In genomic region chr12:95204141-95204866, GRCh38 we compare ENCODE assay signal across 1 cellular context.
TF ChIP-seq lines count a peak whose summit lies in the region.

No MANE protein-coding gene starts in this region.

TF ChIP-seq in K562, 482 proteins besides CTCF, POLR2A, EP300 and RAD21 (continued from another document and continues in another):
- no peak for TF ChIP-seq MBD1 (CRISPR knock-in tag; IDR thresholded peaks at IDR 0.05)
- peak; percentile 83 for TF ChIP-seq FOSL1 (tag; conservative IDR thresholded peaks at IDR 0.05)
- TF ChIP-seq ZNF592 (IDR thresholded peaks at IDR 0.05) = peak; percentile 85
- no peak for TF ChIP-seq FUS (optimal IDR thresholded peaks at IDR 0.05; ENCODE audit: low read depth, low read length)
- TF ChIP-seq FOXJ3 (CRISPR knock-in tag; IDR thresholded peaks at IDR 0.05) = no peak
- TF ChIP-seq FOXO4 (CRISPR knock-in tag; IDR thresholded peaks at IDR 0.05) = no peak
- TF ChIP-seq CBX3 (IDR thresholded peaks at IDR 0.05; ENCODE audit: borderline replicate concordance in 1 of 2, low read length in 2 of 2) = peak in 1 of 2 experiments; percentile 70; a peak in 1 of 3 replicates
- no peak for TF ChIP-seq PHF20 (IDR thresholded peaks at IDR 0.05; ENCODE audit: partially characterized antibody)
- TF ChIP-seq ZFP36 (IDR thresholded peaks at IDR 0.05; ENCODE audit: low read depth, low read length, partially characterized antibody) = peak; percentile 11
- no peak for TF ChIP-seq ZBTB26 (CRISPR knock-in tag; IDR thresholded peaks at IDR 0.05)
- no peak for TF ChIP-seq DDX20 (tag; IDR thresholded peaks at IDR 0.05; ENCODE audit: low read depth)
- TF ChIP-seq, protein P1, sequence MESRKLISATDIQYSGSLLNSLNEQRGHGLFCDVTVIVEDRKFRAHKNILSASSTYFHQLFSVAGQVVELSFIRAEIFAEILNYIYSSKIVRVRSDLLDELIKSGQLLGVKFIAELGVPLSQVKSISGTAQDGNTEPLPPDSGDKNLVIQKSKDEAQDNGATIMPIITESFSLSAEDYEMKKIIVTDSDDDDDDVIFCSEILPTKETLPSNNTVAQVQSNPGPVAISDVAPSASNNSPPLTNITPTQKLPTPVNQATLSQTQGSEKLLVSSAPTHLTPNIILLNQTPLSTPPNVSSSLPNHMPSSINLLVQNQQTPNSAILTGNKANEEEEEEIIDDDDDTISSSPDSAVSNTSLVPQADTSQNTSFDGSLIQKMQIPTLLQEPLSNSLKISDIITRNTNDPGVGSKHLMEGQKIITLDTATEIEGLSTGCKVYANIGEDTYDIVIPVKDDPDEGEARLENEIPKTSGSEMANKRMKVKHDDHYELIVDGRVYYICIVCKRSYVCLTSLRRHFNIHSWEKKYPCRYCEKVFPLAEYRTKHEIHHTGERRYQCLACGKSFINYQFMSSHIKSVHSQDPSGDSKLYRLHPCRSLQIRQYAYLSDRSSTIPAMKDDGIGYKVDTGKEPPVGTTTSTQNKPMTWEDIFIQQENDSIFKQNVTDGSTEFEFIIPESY (CRISPR knock-in tag; IDR thresholded peaks at IDR 0.05) = no peak
- TF ChIP-seq, protein P2, sequence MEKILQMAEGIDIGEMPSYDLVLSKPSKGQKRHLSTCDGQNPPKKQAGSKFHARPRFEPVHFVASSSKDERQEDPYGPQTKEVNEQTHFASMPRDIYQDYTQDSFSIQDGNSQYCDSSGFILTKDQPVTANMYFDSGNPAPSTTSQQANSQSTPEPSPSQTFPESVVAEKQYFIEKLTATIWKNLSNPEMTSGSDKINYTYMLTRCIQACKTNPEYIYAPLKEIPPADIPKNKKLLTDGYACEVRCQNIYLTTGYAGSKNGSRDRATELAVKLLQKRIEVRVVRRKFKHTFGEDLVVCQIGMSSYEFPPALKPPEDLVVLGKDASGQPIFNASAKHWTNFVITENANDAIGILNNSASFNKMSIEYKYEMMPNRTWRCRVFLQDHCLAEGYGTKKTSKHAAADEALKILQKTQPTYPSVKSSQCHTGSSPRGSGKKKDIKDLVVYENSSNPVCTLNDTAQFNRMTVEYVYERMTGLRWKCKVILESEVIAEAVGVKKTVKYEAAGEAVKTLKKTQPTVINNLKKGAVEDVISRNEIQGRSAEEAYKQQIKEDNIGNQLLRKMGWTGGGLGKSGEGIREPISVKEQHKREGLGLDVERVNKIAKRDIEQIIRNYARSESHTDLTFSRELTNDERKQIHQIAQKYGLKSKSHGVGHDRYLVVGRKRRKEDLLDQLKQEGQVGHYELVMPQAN (IDR thresholded peaks at IDR 0.05; ENCODE audit: borderline replicate concordance) = peak; percentile 58; the same call in 1 of the 2 replicates
- 0 out of 4 replicates have a peak, but pooled peaks of 1 of the 2 experiments have one; percentile 14 for TF ChIP-seq NONO (IDR thresholded peaks at IDR 0.05; ENCODE audit: low read depth in 2 of 2, low read length in 1 of 2)
- no peak for TF ChIP-seq SNIP1 (IDR thresholded peaks at IDR 0.05; ENCODE audit: low read depth)
- TF ChIP-seq USF1 (CRISPR knock-in tag; IDR thresholded peaks at IDR 0.05) = peak; percentile 35; the same call in 1 of the 2 replicates
- no peak for TF ChIP-seq ZSCAN32 (CRISPR knock-in tag; IDR thresholded peaks at IDR 0.05)
- TF ChIP-seq CXXC5 (CRISPR knock-in tag; IDR thresholded peaks at IDR 0.05) = peak; percentile 77
- TF ChIP-seq GTF2F1 (IDR thresholded peaks at IDR 0.05; ENCODE audit: low read depth, low read length) = no peak
- TF ChIP-seq, protein P3, sequence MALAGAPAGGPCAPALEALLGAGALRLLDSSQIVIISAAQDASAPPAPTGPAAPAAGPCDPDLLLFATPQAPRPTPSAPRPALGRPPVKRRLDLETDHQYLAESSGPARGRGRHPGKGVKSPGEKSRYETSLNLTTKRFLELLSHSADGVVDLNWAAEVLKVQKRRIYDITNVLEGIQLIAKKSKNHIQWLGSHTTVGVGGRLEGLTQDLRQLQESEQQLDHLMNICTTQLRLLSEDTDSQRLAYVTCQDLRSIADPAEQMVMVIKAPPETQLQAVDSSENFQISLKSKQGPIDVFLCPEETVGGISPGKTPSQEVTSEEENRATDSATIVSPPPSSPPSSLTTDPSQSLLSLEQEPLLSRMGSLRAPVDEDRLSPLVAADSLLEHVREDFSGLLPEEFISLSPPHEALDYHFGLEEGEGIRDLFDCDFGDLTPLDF (CRISPR knock-in tag; IDR thresholded peaks at IDR 0.05) = no peak
- no peak; a peak in 1 of 4 replicates for TF ChIP-seq SRF (CRISPR knock-in tag; IDR thresholded peaks at IDR 0.05)
- TF ChIP-seq, protein P4, sequence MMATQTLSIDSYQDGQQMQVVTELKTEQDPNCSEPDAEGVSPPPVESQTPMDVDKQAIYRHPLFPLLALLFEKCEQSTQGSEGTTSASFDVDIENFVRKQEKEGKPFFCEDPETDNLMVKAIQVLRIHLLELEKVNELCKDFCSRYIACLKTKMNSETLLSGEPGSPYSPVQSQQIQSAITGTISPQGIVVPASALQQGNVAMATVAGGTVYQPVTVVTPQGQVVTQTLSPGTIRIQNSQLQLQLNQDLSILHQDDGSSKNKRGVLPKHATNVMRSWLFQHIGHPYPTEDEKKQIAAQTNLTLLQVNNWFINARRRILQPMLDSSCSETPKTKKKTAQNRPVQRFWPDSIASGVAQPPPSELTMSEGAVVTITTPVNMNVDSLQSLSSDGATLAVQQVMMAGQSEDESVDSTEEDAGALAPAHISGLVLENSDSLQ (IDR thresholded peaks at IDR 0.05) = peak; percentile 51; the same call in 1 of the 2 replicates
- TF ChIP-seq, protein P5, sequence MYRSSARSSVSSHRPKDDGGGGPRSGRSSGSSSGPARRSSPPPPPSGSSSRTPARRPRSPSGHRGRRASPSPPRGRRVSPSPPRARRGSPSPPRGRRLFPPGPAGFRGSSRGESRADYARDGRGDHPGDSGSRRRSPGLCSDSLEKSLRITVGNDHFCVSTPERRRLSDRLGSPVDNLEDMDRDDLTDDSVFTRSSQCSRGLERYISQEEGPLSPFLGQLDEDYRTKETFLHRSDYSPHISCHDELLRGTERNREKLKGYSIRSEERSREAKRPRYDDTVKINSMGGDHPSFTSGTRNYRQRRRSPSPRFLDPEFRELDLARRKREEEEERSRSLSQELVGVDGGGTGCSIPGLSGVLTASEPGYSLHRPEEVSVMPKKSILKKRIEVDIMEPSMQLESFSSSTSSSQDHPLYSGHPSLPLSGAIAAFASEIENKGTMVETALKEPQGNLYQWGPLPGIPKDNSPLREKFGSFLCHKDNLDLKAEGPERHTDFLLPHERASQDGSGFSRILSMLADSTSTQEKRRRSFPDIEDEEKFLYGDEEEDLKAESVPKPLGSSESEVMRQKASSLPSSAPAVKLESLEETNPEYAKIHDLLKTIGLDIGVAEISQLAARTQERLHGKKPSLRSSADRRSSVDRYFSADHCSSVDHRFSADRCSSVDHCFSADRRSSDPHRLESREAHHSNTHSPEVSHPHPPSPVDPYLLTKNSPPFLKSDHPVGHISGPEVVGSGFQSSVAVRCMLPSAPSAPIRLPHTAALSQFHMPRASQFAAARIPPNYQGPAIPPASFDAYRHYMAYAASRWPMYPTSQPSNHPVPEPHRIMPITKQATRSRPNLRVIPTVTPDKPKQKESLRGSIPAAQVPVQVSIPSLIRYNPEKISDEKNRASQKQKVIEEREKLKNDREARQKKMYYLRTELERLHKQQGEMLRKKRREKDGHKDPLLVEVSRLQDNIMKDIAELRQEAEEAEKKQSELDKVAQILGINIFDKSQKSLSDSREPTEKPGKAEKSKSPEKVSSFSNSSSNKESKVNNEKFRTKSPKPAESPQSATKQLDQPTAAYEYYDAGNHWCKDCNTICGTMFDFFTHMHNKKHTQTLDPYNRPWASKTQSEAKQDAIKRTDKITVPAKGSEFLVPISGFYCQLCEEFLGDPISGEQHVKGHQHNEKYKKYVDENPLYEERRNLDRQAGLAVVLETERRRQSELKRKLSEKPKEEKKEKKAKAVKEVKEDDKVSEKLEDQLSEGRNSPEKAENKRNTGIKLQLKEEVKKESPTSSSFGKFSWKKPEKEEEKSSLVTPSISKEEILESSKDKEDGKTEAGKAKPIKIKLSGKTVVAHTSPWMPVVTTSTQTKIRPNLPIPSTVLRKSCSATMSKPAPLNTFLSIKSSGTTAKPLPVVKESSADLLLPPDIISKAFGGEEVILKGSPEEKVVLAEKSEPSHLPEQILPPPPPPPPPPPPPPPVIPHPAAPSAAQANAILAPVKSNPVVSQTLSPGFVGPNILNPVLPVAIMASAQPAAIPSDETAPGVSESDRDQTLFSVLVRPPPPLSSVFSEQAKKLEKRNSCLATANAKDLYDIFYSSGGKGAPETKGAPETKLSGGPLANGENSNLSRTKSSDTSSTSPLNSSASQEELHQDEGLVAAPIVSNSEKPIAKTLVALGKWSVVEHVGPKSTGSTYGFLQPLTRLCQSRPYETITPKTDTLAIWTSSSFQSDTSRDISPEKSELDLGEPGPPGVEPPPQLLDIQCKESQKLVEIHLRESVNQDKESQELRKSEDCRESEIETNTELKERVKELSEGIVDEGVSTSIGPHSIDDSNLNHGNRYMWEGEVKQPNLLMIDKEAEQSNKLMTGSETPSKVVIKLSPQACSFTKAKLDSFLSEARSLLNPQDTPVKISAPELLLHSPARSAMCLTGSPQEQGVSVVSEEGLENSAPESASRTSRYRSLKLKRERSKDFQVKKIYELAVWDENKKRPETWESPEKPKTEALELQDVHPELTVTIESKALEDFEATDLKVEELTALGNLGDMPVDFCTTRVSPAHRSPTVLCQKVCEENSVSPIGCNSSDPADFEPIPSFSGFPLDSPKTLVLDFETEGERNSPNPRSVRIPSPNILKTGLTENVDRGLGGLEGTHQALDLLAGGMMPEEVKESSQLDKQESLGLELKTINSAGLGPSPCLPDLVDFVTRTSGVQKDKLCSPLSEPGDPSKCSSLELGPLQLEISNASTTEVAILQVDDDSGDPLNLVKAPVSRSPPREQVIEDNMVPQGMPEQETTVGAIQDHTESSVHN (IDR thresholded peaks at IDR 0.05; ENCODE audit: borderline replicate concordance in 1 of 2, low read depth in 1 of 2) = peak in 1 of 2 experiments; percentile 92; a peak in 2 of 4 replicates
- TF ChIP-seq PHF21A (IDR thresholded peaks at IDR 0.05; ENCODE audit: borderline replicate concordance, low read depth) = peak; percentile 60; the same call in 1 of the 2 replicates
